Comparison of ENCODE assay signal across 8 cellular contexts in the genomic region with DNA sequence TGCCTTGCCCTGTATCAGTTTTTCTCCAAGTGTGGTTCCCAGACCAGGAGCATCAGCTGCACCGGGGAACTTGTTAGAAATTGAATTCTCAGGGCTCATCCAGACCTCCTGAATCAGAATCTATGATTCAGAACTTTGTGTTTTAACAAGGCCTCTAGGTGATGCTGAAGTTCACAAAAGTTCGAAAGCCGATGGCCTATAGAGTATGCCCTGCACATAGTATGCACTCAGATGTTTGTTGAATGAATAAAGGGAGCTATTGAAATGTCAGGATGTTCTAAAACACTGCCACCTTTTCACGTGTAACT. TPM values are rescaled to one million over a fixed set of nuclear protein-coding genes. Genes with fewer than 3 reads are reported as not detected.
DNase-seq lines count a peak whose midpoint lies in the region; ATAC-seq lines count a peak whose summit lies in the region.

No MANE protein-coding gene starts in this region.

- peak overlapping the region; percentile 94 for H3K9ac ChIP-seq in skeletal muscle satellite cell (ENCODE audit: low read depth, low read length)

- peak overlapping the region; percentile 83 for H3K4me3 ChIP-seq in right cardiac atrium (ENCODE audit: low read length)
- peak overlapping the region; percentile 96 for H3K4me3 ChIP-seq in skeletal muscle satellite cell (ENCODE audit: low read length)

- peaks cover 5% of the 10 kb centered on the region for H3K4me1 Mint-ChIP-seq in activated T-helper 1 cell treated with anti-CD3 and anti-CD28 coated beads, Interleukin-12 subunit alpha, Interleukin-12 subunit beta, Interleukin-2, Interleukin-4 antibody, amounts not matched to agents 30 ng/mL and 10 ng/mL and 1 ng/mL, durations not matched to agents 14 hours and 24 hours and 36 hours (ENCODE audit: low read depth)

- H3K36me3 ChIP-seq in skeletal muscle satellite cell (ENCODE audit: insufficient read depth, low read length), result peaks cover 21% of the 10 kb centered on the region

- DNase-seq in DMS53 (lab: John Stamatoyannopoulos, UW) (peak; percentile 36), DMS53 treated with DMSO at 0.1 percent for 48 hours (lab: John Stamatoyannopoulos, UW; ENCODE audit: unreplicated experiment) (no peak), right cardiac atrium (no peak), activated gamma-delta T cell (lab: John Stamatoyannopoulos, UW) (no peak), NCI-H2029 treated with DMSO at 0.1 percent for 48 hours (lab: John Stamatoyannopoulos, UW) (no peak)
- DNase-seq in activated T-helper 1 cell treated with anti-CD3 and anti-CD28 coated beads, Interleukin-12 subunit alpha, Interleukin-12 subunit beta, Interleukin-2, Interleukin-4 antibody, amounts not matched to agents 30 ng/mL and 10 ng/mL and 1 ng/mL, durations not matched to agents 14 hours and 24 hours and 36 hours (ENCODE audit: low spot score), result no peak

- no peaks in the 10 kb centered on the region for H3K36me3 Mint-ChIP-seq in activated T-helper 1 cell treated with anti-CD3 and anti-CD28 coated beads, Interleukin-12 subunit alpha, Interleukin-12 subunit beta, Interleukin-2, Interleukin-4 antibody, amounts not matched to agents 30 ng/mL and 10 ng/mL and 1 ng/mL, durations not matched to agents 14 hours and 24 hours and 36 hours (ENCODE audit: low read depth)

- whole genome bisulfite sequencing in right cardiac atrium, result 49% methylated on average over 4 of the region's 4 CpGs

- no peak overlapping the region for H3K27ac Mint-ChIP-seq in activated T-helper 1 cell treated with anti-CD3 and anti-CD28 coated beads, Interleukin-12 subunit alpha, Interleukin-12 subunit beta, Interleukin-2, Interleukin-4 antibody, amounts not matched to agents 30 ng/mL and 10 ng/mL and 1 ng/mL, durations not matched to agents 14 hours and 24 hours and 36 hours

- H3K9me3 ChIP-seq in right cardiac atrium (ENCODE audit: control insufficient read depth, low read length), result no peaks in the 10 kb centered on the region
- no peaks in the 10 kb centered on the region for H3K9me3 ChIP-seq in skeletal muscle satellite cell (replicated peaks; ENCODE audit: low read length)

- H3K4me3 Mint-ChIP-seq in activated T-helper 1 cell treated with anti-CD3 and anti-CD28 coated beads, Interleukin-12 subunit alpha, Interleukin-12 subunit beta, Interleukin-2, Interleukin-4 antibody, amounts not matched to agents 30 ng/mL and 10 ng/mL and 1 ng/mL, durations not matched to agents 14 hours and 24 hours and 36 hours, result peak overlapping the region; percentile 79

- peaks cover 57% of the 10 kb centered on the region for H3K27me3 Mint-ChIP-seq in activated T-helper 1 cell treated with anti-CD3 and anti-CD28 coated beads, Interleukin-12 subunit alpha, Interleukin-12 subunit beta, Interleukin-2, Interleukin-4 antibody, amounts not matched to agents 30 ng/mL and 10 ng/mL and 1 ng/mL, durations not matched to agents 14 hours and 24 hours and 36 hours (ENCODE audit: insufficient read depth)

- peak overlapping the region; percentile 99 for H3K4me2 ChIP-seq in skeletal muscle satellite cell (ENCODE audit: low read length)

- ATAC-seq in right cardiac atrium (peak in 1 of 2 donors; percentile 0), GM21528 (IDR thresholded peaks at IDR 0.05; ENCODE audit: low FRiP score, unreplicated experiment) (no peak)

- H3K27me3 ChIP-seq in right cardiac atrium (ENCODE audit: control insufficient read depth, insufficient read depth) (no peaks in the 10 kb centered on the region), skeletal muscle satellite cell (ENCODE audit: control insufficient read depth, insufficient read depth, low read length) (no peaks in the 10 kb centered on the region)

- intact Hi-C loops in activated T-helper 1 cell treated with anti-CD3 and anti-CD28 coated beads, Interleukin-12 subunit alpha, Interleukin-12 subunit beta, Interleukin-2, Interleukin-4 antibody, amounts not matched to agents 30 ng/mL and 10 ng/mL and 1 ng/mL, durations not matched to agents 14 hours and 24 hours and 36 hours (cut with micrococcal nuclease), result no loop called here
- intact Hi-C loops in right cardiac atrium (cut with DNase I), result no loop called here

- H3K4me1 ChIP-seq in right cardiac atrium (ENCODE audit: control insufficient read depth, insufficient read depth, low read length), result peaks cover 9% of the 10 kb centered on the region
- peaks cover 55% of the 10 kb centered on the region for H3K4me1 ChIP-seq in skeletal muscle satellite cell (ENCODE audit: control insufficient read depth, insufficient read depth, low read length)

- peak overlapping the region; percentile 97 for H3K27ac ChIP-seq in right cardiac atrium (ENCODE audit: low read length)

- no peaks in the 10 kb centered on the region for H3K9me3 Mint-ChIP-seq in activated T-helper 1 cell treated with anti-CD3 and anti-CD28 coated beads, Interleukin-12 subunit alpha, Interleukin-12 subunit beta, Interleukin-2, Interleukin-4 antibody, amounts not matched to agents 30 ng/mL and 10 ng/mL and 1 ng/mL, durations not matched to agents 14 hours and 24 hours and 36 hours

RNA-seq across cellular contexts. Expression of a gene that starts 0.7 kb away (rescaled TPM):
- total RNA-seq in activated T-helper 1 cell treated with anti-CD3 and anti-CD28 coated beads, Interleukin-12 subunit alpha, Interleukin-12 subunit beta, Interleukin-2, Interleukin-4 antibody, amounts not matched to agents 30 ng/mL and 10 ng/mL and 1 ng/mL, durations not matched to agents 14 hours and 24 hours and 36 hours, result 0.44 TPM in 1 of 2 replicates, not detected in the other
- total RNA-seq in right cardiac atrium, result 10 to 100 TPM; 34.1 to 44.0 (median 38.8) TPM
- 32.3 TPM for polyA plus RNA-seq in right cardiac atrium
- total RNA-seq in skeletal muscle satellite cell (2012; rRNA removed), result 37.5 and 45.7 TPM in 2 replicates

RNA-seq across cellular contexts. Expression of a gene that starts 37.6 kb away (rescaled TPM):
- total RNA-seq in activated T-helper 1 cell treated with anti-CD3 and anti-CD28 coated beads, Interleukin-12 subunit alpha, Interleukin-12 subunit beta, Interleukin-2, Interleukin-4 antibody, amounts not matched to agents 30 ng/mL and 10 ng/mL and 1 ng/mL, durations not matched to agents 14 hours and 24 hours and 36 hours, result not detected in 2 replicates
- total RNA-seq in right cardiac atrium, result 1 to 10 TPM; 1.8 to 4.9 (median 4.1) TPM
- 3.2 TPM for polyA plus RNA-seq in right cardiac atrium
- total RNA-seq in skeletal muscle satellite cell (2012; rRNA removed), result 2.0 and 2.4 TPM in 2 replicates

RNA-seq across cellular contexts. Expression of a gene that starts 38.0 kb away (rescaled TPM):
- not detected in 2 replicates for total RNA-seq in activated T-helper 1 cell treated with anti-CD3 and anti-CD28 coated beads, Interleukin-12 subunit alpha, Interleukin-12 subunit beta, Interleukin-2, Interleukin-4 antibody, amounts not matched to agents 30 ng/mL and 10 ng/mL and 1 ng/mL, durations not matched to agents 14 hours and 24 hours and 36 hours
- 10 to 100 TPM; 41.2 to 53.7 (median 49.4) TPM for total RNA-seq in right cardiac atrium
- polyA plus RNA-seq in right cardiac atrium, result 44.7 TPM
- total RNA-seq in skeletal muscle satellite cell (2012; rRNA removed), result 6.3 and 6.6 TPM in 2 replicates

Comparison
In these comparisons a context has a peak if more than half of its experiments do, and no peak if none do; other contexts are left out.
1. RNA of a gene that starts 0.7 kb away (total RNA-seq): 34.1 to 44.0 TPM in right cardiac atrium; 0.44 TPM in activated T-helper 1 cell treated with anti-CD3 and anti-CD28 coated beads, Interleukin-12 subunit alpha, Interleukin-12 subunit beta, Interleukin-2, Interleukin-4 antibody, amounts not matched to agents 30 ng/mL and 10 ng/mL and 1 ng/mL, durations not matched to agents 14 hours and 24 hours and 36 hours; every median in the first group is over 10 times any median in the second.
2. RNA of a gene that starts 38.0 kb away (total RNA-seq): 41.2 to 53.7 TPM in right cardiac atrium; not detected in activated T-helper 1 cell treated with anti-CD3 and anti-CD28 coated beads, Interleukin-12 subunit alpha, Interleukin-12 subunit beta, Interleukin-2, Interleukin-4 antibody, amounts not matched to agents 30 ng/mL and 10 ng/mL and 1 ng/mL, durations not matched to agents 14 hours and 24 hours and 36 hours; every median in the first group is over 10 times any median in the second.